In the genomic region with DNA sequence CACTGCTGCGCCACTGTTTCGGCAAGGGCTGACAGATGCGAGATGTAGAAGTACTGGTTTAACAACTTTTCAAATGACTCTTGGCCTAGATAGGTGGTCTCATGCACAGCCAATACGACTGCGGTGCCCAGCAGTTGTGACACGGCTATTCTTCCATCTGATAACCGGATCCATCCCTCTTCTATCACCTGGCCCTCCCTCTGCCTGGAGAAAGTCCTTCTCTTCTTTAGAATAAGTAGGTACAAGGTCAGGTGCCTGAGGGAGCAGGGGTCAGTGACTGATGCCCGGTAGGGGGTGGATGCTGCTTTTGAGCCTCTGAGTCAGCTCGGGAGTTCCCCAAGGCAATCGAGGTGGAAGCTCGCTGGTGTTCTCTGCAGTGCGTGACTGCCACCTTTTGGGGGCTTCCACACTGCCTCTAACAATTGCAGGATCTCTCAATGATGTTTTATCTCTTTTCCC, we compare ENCODE assay signal across 8 cellular contexts.
DNase-seq lines count a peak whose midpoint lies in the region; ATAC-seq and TF ChIP-seq lines count a peak whose summit lies in the region.

No MANE protein-coding gene starts in this region.

- no peaks in the 10 kb centered on the region for H3K79me2 ChIP-seq in osteoblast (ENCODE audit: insufficient read depth, low read length)

- no peak overlapping the region for H3K27ac ChIP-seq in osteoblast (ENCODE audit: low read depth, low read length)

- ATAC-seq in HG02870 (IDR thresholded peaks at IDR 0.05; ENCODE audit: unreplicated experiment) = no peak
- ATAC-seq in HG03196 (IDR thresholded peaks at IDR 0.05; ENCODE audit: unreplicated experiment) = no peak

- H4K20me1 ChIP-seq in osteoblast (ENCODE audit: insufficient read depth, low read length) = no peaks in the 10 kb centered on the region

- no peak overlapping the region for H2AFZ ChIP-seq in osteoblast (ENCODE audit: low read length)

- H3K4me1 ChIP-seq in osteoblast (ENCODE audit: insufficient read depth, low read length) = no peaks in the 10 kb centered on the region

- no peak for TF ChIP-seq CTCF in osteoblast (IDR thresholded peaks at IDR 0.05; ENCODE audit: extremely low read depth, low read depth, low read length)

- no peaks in the 10 kb centered on the region for H3K36me3 ChIP-seq in osteoblast (ENCODE audit: insufficient read depth, low read length)

- DNase-seq in NCI-H82 (lab: John Stamatoyannopoulos, UW) = peak; percentile 56
- DNase-seq in NCI-H82 treated with DMSO at 0.1 percent for 48 hours (lab: John Stamatoyannopoulos, UW; ENCODE audit: unreplicated experiment) = no peak
- peak; percentile 32 to 34 for DNase-seq in Kasumi-1 (lab: John Stamatoyannopoulos, UW)
- DNase-seq in amniotic stem cell (lab: John Stamatoyannopoulos, UW) = peak; percentile 22
- DNase-seq in osteoblast (ENCODE audit: insufficient read length, low spot score, missing footprints) = peak; percentile 11
- DNase-seq in SKM-1 (lab: John Stamatoyannopoulos, UW; ENCODE audit: unreplicated experiment) = no peak

- no peak overlapping the region for H3K4me2 ChIP-seq in osteoblast (ENCODE audit: insufficient read depth, low read length)

- H3K27me3 ChIP-seq in osteoblast (ENCODE audit: insufficient read depth, low read length) = no peaks in the 10 kb centered on the region

- H3K4me3 ChIP-seq in osteoblast (ENCODE audit: insufficient read depth, low read length) = no peak overlapping the region

- peaks cover 2% of the 10 kb centered on the region for H3K9me3 ChIP-seq in osteoblast (ENCODE audit: low read depth, low read length)

Comparison
In these comparisons a context has a peak if more than half of its experiments do, and no peak if none do; other contexts are left out.
1. DNase-seq: peak in NCI-H82 (single experiment), Kasumi-1 (2 of 2), amniotic stem cell (single experiment) and osteoblast (single experiment); none in NCI-H82 treated with DMSO at 0.1 percent for 48 hours (single experiment) and SKM-1 (single experiment).